Comparison of ENCODE assay signal across 29 cellular contexts in the genomic region with DNA sequence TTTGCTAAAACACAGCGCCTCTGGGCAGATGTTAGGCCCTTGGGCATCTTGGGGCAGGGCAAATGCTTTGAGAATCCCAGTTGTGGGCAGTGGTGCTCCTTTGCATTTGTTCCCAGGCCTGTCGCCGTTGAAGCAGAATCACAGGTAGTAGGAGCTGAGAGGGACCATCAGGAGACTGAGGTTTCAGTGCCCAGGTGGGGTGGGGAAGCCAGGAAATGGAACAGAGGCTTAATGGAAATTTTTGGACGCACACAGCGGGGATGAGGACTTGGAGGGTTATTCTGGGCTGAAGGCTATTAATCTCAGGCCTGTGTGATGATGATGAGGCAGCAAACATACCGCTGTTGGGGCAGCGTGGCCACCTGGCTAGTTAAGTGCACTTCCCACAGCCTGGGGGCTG.
"Had no signal": no experiment of that assay in that cellular context is flagged by ENCODE, and none has a peak within 500 bp of the region (broad histone marks: within the 10 kb centered on the region; RNA-seq: fewer than 3 reads in every experiment).

No MANE protein-coding gene starts in this region.

- DNase-seq: activated CD4-positive, alpha-beta T cell treated with anti-CD3 and anti-CD28 coated beads for 48 hours; activated CD4-positive, alpha-beta T cell treated with anti-CD3 and anti-CD28 coated beads, Interleukin-2, amount 50 U/mL, for 4 hours; activated CD4-positive, CD25-positive, alpha-beta regulatory T cell treated with anti-CD3 and anti-CD28 coated beads, Interleukin-2, amount 50 U/mL, for 72 hours; activated CD8-positive, alpha-beta T cell treated with anti-CD3 and anti-CD28 coated beads, Interleukin-2, amount 10 ng/mL, durations not matched to agents 7 days and 5 days; activated effector memory CD4-positive, alpha-beta T cell treated with Interleukin-2 at 50 U/mL for 16 hours; activated naive CD4-positive, alpha-beta T cell; activated naive CD8-positive, alpha-beta T cell treated with anti-CD3 and anti-CD28 coated beads, Interleukin-2, amount 50 U/mL, for 24 hours; activated T-cell treated with anti-CD3 and anti-CD28 coated beads, Interleukin-2, amount 50 U/mL, for 24 hours; amniotic stem cell; body of pancreas; central memory CD4-positive, alpha-beta T cell; MG63; MV-4-11; NCI-H1105 treated with DMSO at 0.1 percent for 48 hours; NCI-H1694 treated with DMSO at 0.1 percent for 48 hours; NCI-H2171; NCI-H2227 treated with DMSO at 0.1 percent for 48 hours; NCI-H446 treated with DMSO at 0.1 percent for 48 hours; NCI-H524 treated with DMSO at 0.1 percent for 48 hours; NCI-H82; Peyer's patch; Right ventricle myocardium superior; T-helper 9 cell had no signal

- H3K4me3 Mint-ChIP-seq: activated CD8-positive, alpha-beta T cell treated with anti-CD3 and anti-CD28 coated beads, Interleukin-2, amount 10 ng/mL, durations not matched to agents 7 days and 5 days; activated naive CD8-positive, alpha-beta T cell treated with anti-CD3 and anti-CD28 coated beads, Interleukin-2, amount 50 U/mL, for 24 hours; activated T-cell treated with anti-CD3 and anti-CD28 coated beads, Interleukin-2, amount 50 U/mL, for 24 hours; activated T-helper 1 cell treated with anti-CD3 and anti-CD28 coated beads, Interleukin-12 subunit alpha, Interleukin-12 subunit beta, Interleukin-2, Interleukin-4 antibody, amounts not matched to agents 30 ng/mL and 10 ng/mL and 1 ng/mL, durations not matched to agents 14 hours and 24 hours and 36 hours; T-helper 1 cell treated with Interleukin-12 subunit alpha and Interleukin-12 subunit beta and Interleukin-4 antibody, amounts not matched to agents 30 μg/mL and 1 μg/mL, for 36 hours; WTC11 had no signal

- H3K36me3 ChIP-seq: ascending aorta, MG63, Peyer's patch had no signal

- ATAC-seq: activated CD8-positive, alpha-beta T cell treated with anti-CD3 and anti-CD28 coated beads, Interleukin-2, amount 10 ng/mL, durations not matched to agents 7 days and 5 days; activated naive CD4-positive, alpha-beta T cell treated with anti-CD3 and anti-CD28 coated beads, Interleukin-2, amount 50 U/mL, for 72 hours; activated naive CD8-positive, alpha-beta T cell treated with anti-CD3 and anti-CD28 coated beads, Interleukin-2, amount 50 U/mL, for 24 hours; body of pancreas; WTC11 had no signal

- H3K27ac ChIP-seq: ascending aorta, body of pancreas, Peyer's patch, RWPE1 had no signal

- H3K4me1 ChIP-seq: ascending aorta, body of pancreas, Peyer's patch had no signal

- H3K27me3 ChIP-seq: ascending aorta, body of pancreas, Peyer's patch had no signal

- H3K9me3 Mint-ChIP-seq: activated naive CD4-positive, alpha-beta T cell treated with anti-CD3 and anti-CD28 coated beads, Interleukin-2, amount 50 U/mL, for 72 hours; activated naive CD8-positive, alpha-beta T cell treated with anti-CD3 and anti-CD28 coated beads, Interleukin-2, amount 50 U/mL, for 24 hours; activated T-cell treated with anti-CD3 and anti-CD28 coated beads, Interleukin-2, amount 50 U/mL, for 24 hours; activated T-helper 1 cell treated with anti-CD3 and anti-CD28 coated beads, Interleukin-12 subunit alpha, Interleukin-12 subunit beta, Interleukin-2, Interleukin-4 antibody, amounts not matched to agents 30 ng/mL and 10 ng/mL and 1 ng/mL, durations not matched to agents 14 hours and 24 hours and 36 hours; T-helper 1 cell treated with Interleukin-12 subunit alpha and Interleukin-12 subunit beta and Interleukin-4 antibody, amounts not matched to agents 30 μg/mL and 1 μg/mL, for 36 hours; WTC11 had no signal

- H3K4me3 ChIP-seq: ascending aorta, body of pancreas, MG63, Peyer's patch had no signal

- H3K4me1 Mint-ChIP-seq: activated naive CD8-positive, alpha-beta T cell treated with anti-CD3 and anti-CD28 coated beads, Interleukin-2, amount 50 U/mL, for 24 hours had no signal

- H3K36me3 Mint-ChIP-seq: activated naive CD4-positive, alpha-beta T cell treated with anti-CD3 and anti-CD28 coated beads, Interleukin-2, amount 50 U/mL, for 72 hours; WTC11 had no signal

- H3K27ac Mint-ChIP-seq: activated CD8-positive, alpha-beta T cell treated with anti-CD3 and anti-CD28 coated beads, Interleukin-2, amount 10 ng/mL, durations not matched to agents 7 days and 5 days; activated naive CD4-positive, alpha-beta T cell treated with anti-CD3 and anti-CD28 coated beads, Interleukin-2, amount 50 U/mL, for 72 hours; activated naive CD8-positive, alpha-beta T cell treated with anti-CD3 and anti-CD28 coated beads, Interleukin-2, amount 50 U/mL, for 24 hours; activated T-cell treated with anti-CD3 and anti-CD28 coated beads, Interleukin-2, amount 50 U/mL, for 24 hours; activated T-helper 1 cell treated with anti-CD3 and anti-CD28 coated beads, Interleukin-12 subunit alpha, Interleukin-12 subunit beta, Interleukin-2, Interleukin-4 antibody, amounts not matched to agents 30 ng/mL and 10 ng/mL and 1 ng/mL, durations not matched to agents 14 hours and 24 hours and 36 hours; T-helper 1 cell treated with Interleukin-12 subunit alpha and Interleukin-12 subunit beta and Interleukin-4 antibody, amounts not matched to agents 30 μg/mL and 1 μg/mL, for 36 hours; WTC11 had no signal

- H3K9me3 ChIP-seq: ascending aorta, body of pancreas, MG63, Peyer's patch had no signal
